ENCODE assay signal across 1 cellular context in the genomic region with DNA sequence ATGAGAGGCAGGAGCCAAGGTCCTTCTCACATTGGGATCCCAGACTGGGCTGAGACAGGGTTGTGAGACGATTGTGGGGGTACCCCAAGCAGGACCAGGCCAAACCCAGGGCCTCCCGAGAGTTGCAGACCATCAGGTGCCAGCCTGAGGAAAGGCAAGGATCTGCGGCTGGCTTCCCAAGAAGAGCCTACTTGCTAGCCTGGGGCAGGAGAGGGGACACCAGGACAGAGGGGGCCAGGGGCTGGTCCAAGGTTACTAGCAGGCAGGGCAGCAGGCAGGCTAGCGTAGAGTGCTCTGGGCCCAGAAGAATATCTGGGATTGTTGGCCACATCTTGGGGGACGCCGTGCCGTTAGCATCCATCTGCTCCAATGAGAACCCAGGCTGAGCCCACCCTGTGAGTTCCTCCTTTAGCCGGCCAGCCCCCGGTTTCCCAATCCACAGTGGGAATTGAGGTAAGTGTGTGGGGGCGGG.
TF ChIP-seq lines count a peak whose summit lies in the region.

No MANE protein-coding gene starts in this region.

TF ChIP-seq in GM12878, 131 proteins besides CTCF, POLR2A, EP300 and RAD21:
- TF ChIP-seq ZNF207 (IDR thresholded peaks at IDR 0.05; ENCODE audit: borderline replicate concordance): no peak
- TF ChIP-seq NFYA (IDR thresholded peaks at IDR 0.05; ENCODE audit: borderline replicate concordance, low read depth, low read length): no peak
- no peak for TF ChIP-seq TAF1 (IDR thresholded peaks at IDR 0.05; ENCODE audit: borderline replicate concordance, low read depth, low read length)
